27 cellular contexts compared by ENCODE assay signal in the genomic region with DNA sequence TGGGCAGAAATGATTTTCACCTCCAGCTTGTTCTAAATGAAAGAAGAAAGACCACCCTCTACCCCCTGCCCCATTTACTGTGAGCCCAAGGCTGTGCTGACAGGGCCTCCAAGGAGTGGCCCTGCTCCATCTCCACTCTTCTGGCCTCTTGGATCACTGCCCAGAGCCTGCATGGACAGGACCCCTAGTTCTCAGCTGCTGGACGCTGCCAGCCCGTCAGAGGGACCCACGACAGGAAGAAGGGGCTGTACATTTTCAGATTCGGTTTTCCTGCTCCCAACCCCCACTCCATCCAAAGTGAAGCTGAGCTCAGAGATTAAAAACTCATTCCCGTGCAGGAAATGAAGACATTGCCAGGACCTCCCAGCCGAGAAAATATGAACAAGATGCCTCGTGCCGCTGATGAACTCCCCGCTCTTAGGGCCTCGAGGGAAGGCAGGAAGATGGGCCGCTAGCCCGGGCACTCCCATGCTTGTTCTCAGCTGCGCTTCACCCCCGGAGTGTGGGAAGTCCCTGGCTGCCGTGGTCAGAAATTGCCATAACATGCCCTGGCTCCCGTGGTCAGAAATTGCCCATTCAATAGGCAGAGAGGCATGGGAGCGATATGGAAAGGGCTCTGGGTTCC. TPM values are rescaled to one million over a fixed set of nuclear protein-coding genes. Genes with fewer than 3 reads are reported as not detected.
DNase-seq lines count a peak whose midpoint lies in the region; ATAC-seq, FAIRE-seq and TF ChIP-seq lines count a peak whose summit lies in the region.
"Had no signal": no experiment of that assay in that cellular context is flagged by ENCODE, and none has a peak within 500 bp of the region (broad histone marks: within the 10 kb centered on the region; RNA-seq: fewer than 3 reads in every experiment).

No MANE protein-coding gene starts in this region.

- peaks cover 0 to 4% of the 10 kb centered on the region in 2 donors for H3K27me3 Mint-ChIP-seq in stimulated activated naive B cell treated with anti-CD40 and anti-IgM and Interleukin-4, amounts not matched to agents 10 μg/mL and 1 μg/mL and 100 μg/mL, for 72 hours
- H3K27me3 Mint-ChIP-seq: activated naive CD8-positive, alpha-beta T cell had no signal

- H3K27me3 ChIP-seq in adipocyte (replicated peaks; ENCODE audit: control insufficient read depth, insufficient read depth, low read length) (no peaks in the 10 kb centered on the region), lower lobe of right lung (ENCODE audit: low read depth) (no peaks in the 10 kb centered on the region), subcutaneous abdominal adipose tissue (ENCODE audit: control insufficient read depth in 5 of 5, insufficient read depth in 4 of 5, low read length in 5 of 5) (peaks cover 0 to 4% (median 0%) of the 10 kb centered on the region in 5 donors)
- H3K27me3 ChIP-seq: dorsolateral prefrontal cortex, esophagus muscularis mucosa, SJCRH30 had no signal

- peak; percentile 27 to 28 for ATAC-seq in lower lobe of right lung
- ATAC-seq in GM18907 (IDR thresholded peaks at IDR 0.05; ENCODE audit: unreplicated experiment): no peak
- ATAC-seq in stimulated activated naive B cell treated with anti-CD40 and anti-IgM and Interleukin-4, amounts not matched to agents 10 μg/mL and 1 μg/mL and 100 μg/mL, for 72 hours (replicated peaks): no peak
- ATAC-seq: GM12878, left colon had no signal

- no peaks in the 10 kb centered on the region for H3K36me3 ChIP-seq in adipocyte (ENCODE audit: control insufficient read depth, insufficient read depth, low read length, severe bottlenecking)
- H3K36me3 ChIP-seq in lower lobe of right lung: no peaks in the 10 kb centered on the region
- H3K36me3 ChIP-seq in subcutaneous abdominal adipose tissue (ENCODE audit: control insufficient read depth in 5 of 5, insufficient read depth in 5 of 5, low read length in 5 of 5): no peaks in the 10 kb centered on the region
- H3K36me3 ChIP-seq: esophagus muscularis mucosa, SJCRH30, thoracic aorta had no signal

- TF ChIP-seq CTCF in fibroblast of pulmonary artery (IDR thresholded peaks at IDR 0.05; ENCODE audit: low read length, missing control alignments): no peak
- TF ChIP-seq CTCF in lower lobe of right lung (IDR thresholded peaks at IDR 0.05): no peak

- H3K36me3 Mint-ChIP-seq in stimulated activated naive B cell treated with anti-CD40 and anti-IgM and Interleukin-4, amounts not matched to agents 10 μg/mL and 1 μg/mL and 100 μg/mL, for 72 hours: peaks cover 2 to 3% of the 10 kb centered on the region in 2 donors

- peaks cover 25% of the 10 kb centered on the region for H3K4me1 ChIP-seq in adipocyte (ENCODE audit: control insufficient read depth, insufficient read depth, low read length)
- H3K4me1 ChIP-seq in lower lobe of right lung: no peaks in the 10 kb centered on the region
- H3K4me1 ChIP-seq in subcutaneous abdominal adipose tissue (ENCODE audit: control insufficient read depth in 5 of 5, insufficient read depth in 5 of 5, low read length in 5 of 5): peaks cover 8 to 25% (median 19%) of the 10 kb centered on the region in 5 donors
- H3K4me1 ChIP-seq: parathyroid adenoma, SJCRH30 had no signal

- DNase-seq in adipocyte (ENCODE audit: low read depth) (peak; percentile 10), fibroblast of pulmonary artery (ENCODE audit: low read depth) (peak; percentile 30), lower lobe of right lung (peak; percentile 40), HTR-8/SVneo (ENCODE audit: insufficient read length, low spot score) (no peak), hypothalamus (lab: John Stamatoyannopoulos, UW) (no peak)
- no peak for DNase-seq in stimulated activated naive B cell treated with anti-CD40 and anti-IgM and Interleukin-4, amounts not matched to agents 10 μg/mL and 1 μg/mL and 100 μg/mL, for 72 hours
- DNase-seq: activated CD4-positive, CD25-positive, alpha-beta regulatory T cell; dorsolateral prefrontal cortex; Karpas-422; NCI-H69; OCI-M1; SJCRH30; stimulated activated CD4-positive, alpha-beta T cell treated with anti-CD3 and anti-CD28 coated beads, Interleukin-4, amount 100 ng/mL, for 4 hours had no signal

- H3K9me3 ChIP-seq in adipocyte (ENCODE audit: control insufficient read depth, low read length): no peaks in the 10 kb centered on the region
- H3K9me3 ChIP-seq in lower lobe of right lung: no peaks in the 10 kb centered on the region
- H3K9me3 ChIP-seq in subcutaneous abdominal adipose tissue (ENCODE audit: control insufficient read depth in 5 of 5, low read length in 5 of 5): no peaks in the 10 kb centered on the region
- H3K9me3 ChIP-seq: SJCRH30, thoracic aorta had no signal

- H3K9me3 Mint-ChIP-seq in stimulated activated naive B cell treated with anti-CD40 and anti-IgM and Interleukin-4, amounts not matched to agents 10 μg/mL and 1 μg/mL and 100 μg/mL, for 72 hours: no peaks in the 10 kb centered on the region
- H3K9me3 Mint-ChIP-seq: activated T-helper 1 cell treated with anti-CD3 and anti-CD28 coated beads, Interleukin-12 subunit alpha, Interleukin-12 subunit beta, Interleukin-2, Interleukin-4 antibody, amounts not matched to agents 30 ng/mL and 10 ng/mL and 1 ng/mL, durations not matched to agents 14 hours and 24 hours and 36 hours; T-helper 2 cell treated with Interferon-gamma antibody and Interleukin-4, amounts not matched to agents 5 μg/mL and 100 μg/mL, for 36 hours had no signal

- H3K27ac ChIP-seq in lower lobe of right lung (no peak overlapping the region), subcutaneous abdominal adipose tissue (ENCODE audit: low read depth, low read length) (peak overlapping the region; percentile 60)
- H3K27ac ChIP-seq: dorsolateral prefrontal cortex, esophagus muscularis mucosa, parathyroid adenoma, SJCRH30, thoracic aorta had no signal

- H3K4me3 ChIP-seq in adipocyte (ENCODE audit: low read length) (peak overlapping the region; percentile 26), fibroblast of pulmonary artery (replicated peaks; ENCODE audit: low read depth, low read length) (no peak overlapping the region), lower lobe of right lung (no peak overlapping the region), subcutaneous abdominal adipose tissue (ENCODE audit: low read depth in 1 of 5, low read length in 5 of 5) (peak overlapping the region in 1 of 5 donors; percentile 1)
- H3K4me3 ChIP-seq: dorsolateral prefrontal cortex, esophagus muscularis mucosa, GM12878, SJCRH30, smooth muscle cell, thoracic aorta had no signal

- intact Hi-C loops in lower lobe of right lung (cut with DNase I): no loop called here

- H3K9ac ChIP-seq in adipocyte (ENCODE audit: low read length): peak overlapping the region; percentile 66
- H3K9ac ChIP-seq in subcutaneous abdominal adipose tissue (ENCODE audit: low read length in 5 of 5): no peak overlapping the region
- H3K9ac ChIP-seq: parathyroid adenoma had no signal

- no peaks in the 10 kb centered on the region for H3K4me1 Mint-ChIP-seq in stimulated activated naive B cell treated with anti-CD40 and anti-IgM and Interleukin-4, amounts not matched to agents 10 μg/mL and 1 μg/mL and 100 μg/mL, for 72 hours
- H3K4me1 Mint-ChIP-seq: B cell had no signal

- H3K4me3 Mint-ChIP-seq in stimulated activated naive B cell treated with anti-CD40 and anti-IgM and Interleukin-4, amounts not matched to agents 10 μg/mL and 1 μg/mL and 100 μg/mL, for 72 hours: no peak overlapping the region
- H3K4me3 Mint-ChIP-seq: activated naive CD8-positive, alpha-beta T cell; activated T-helper 1 cell treated with anti-CD3 and anti-CD28 coated beads, Interleukin-12 subunit alpha, Interleukin-12 subunit beta, Interleukin-2, Interleukin-4 antibody, amounts not matched to agents 30 ng/mL and 10 ng/mL and 1 ng/mL, durations not matched to agents 14 hours and 24 hours and 36 hours; B cell; brain; T-helper 2 cell treated with Interferon-gamma antibody and Interleukin-4, amounts not matched to agents 5 μg/mL and 100 μg/mL, for 36 hours had no signal

- H3K27ac Mint-ChIP-seq in stimulated activated naive B cell treated with anti-CD40 and anti-IgM and Interleukin-4, amounts not matched to agents 10 μg/mL and 1 μg/mL and 100 μg/mL, for 72 hours: no peak overlapping the region
- H3K27ac Mint-ChIP-seq: activated naive CD8-positive, alpha-beta T cell; activated T-helper 1 cell treated with anti-CD3 and anti-CD28 coated beads, Interleukin-12 subunit alpha, Interleukin-12 subunit beta, Interleukin-2, Interleukin-4 antibody, amounts not matched to agents 30 ng/mL and 10 ng/mL and 1 ng/mL, durations not matched to agents 14 hours and 24 hours and 36 hours; T-helper 2 cell treated with Interferon-gamma antibody and Interleukin-4, amounts not matched to agents 5 μg/mL and 100 μg/mL, for 36 hours had no signal

- no peak for FAIRE-seq in HTR-8/SVneo (lab: Jason Lieb, UNC)
- FAIRE-seq: G401.6, GM12878 had no signal

RNA-seq across cellular contexts. Expression of a gene that starts 36.1 kb away (rescaled TPM):
- 25.8 TPM for total RNA-seq in lower lobe of right lung

RNA-seq across cellular contexts. Expression of a gene that starts 36.2 kb away (rescaled TPM):
- total RNA-seq in lower lobe of right lung: 35.2 TPM

Comparison
In these comparisons a context has a peak if more than half of its experiments do, and no peak if none do; other contexts are left out.
1. DNase-seq: peak in adipocyte (single experiment), fibroblast of pulmonary artery (single experiment) and lower lobe of right lung (single experiment); none in HTR-8/SVneo (single experiment), hypothalamus (0 of 51) and stimulated activated naive B cell treated with anti-CD40 and anti-IgM and Interleukin-4, amounts not matched to agents 10 μg/mL and 1 μg/mL and 100 μg/mL, for 72 hours (single experiment).
2. ATAC-seq: peak in lower lobe of right lung (2 of 2); none in GM18907 (single experiment) and stimulated activated naive B cell treated with anti-CD40 and anti-IgM and Interleukin-4, amounts not matched to agents 10 μg/mL and 1 μg/mL and 100 μg/mL, for 72 hours (0 of 2).